1 cellular context compared by ENCODE assay signal in the genomic region with DNA sequence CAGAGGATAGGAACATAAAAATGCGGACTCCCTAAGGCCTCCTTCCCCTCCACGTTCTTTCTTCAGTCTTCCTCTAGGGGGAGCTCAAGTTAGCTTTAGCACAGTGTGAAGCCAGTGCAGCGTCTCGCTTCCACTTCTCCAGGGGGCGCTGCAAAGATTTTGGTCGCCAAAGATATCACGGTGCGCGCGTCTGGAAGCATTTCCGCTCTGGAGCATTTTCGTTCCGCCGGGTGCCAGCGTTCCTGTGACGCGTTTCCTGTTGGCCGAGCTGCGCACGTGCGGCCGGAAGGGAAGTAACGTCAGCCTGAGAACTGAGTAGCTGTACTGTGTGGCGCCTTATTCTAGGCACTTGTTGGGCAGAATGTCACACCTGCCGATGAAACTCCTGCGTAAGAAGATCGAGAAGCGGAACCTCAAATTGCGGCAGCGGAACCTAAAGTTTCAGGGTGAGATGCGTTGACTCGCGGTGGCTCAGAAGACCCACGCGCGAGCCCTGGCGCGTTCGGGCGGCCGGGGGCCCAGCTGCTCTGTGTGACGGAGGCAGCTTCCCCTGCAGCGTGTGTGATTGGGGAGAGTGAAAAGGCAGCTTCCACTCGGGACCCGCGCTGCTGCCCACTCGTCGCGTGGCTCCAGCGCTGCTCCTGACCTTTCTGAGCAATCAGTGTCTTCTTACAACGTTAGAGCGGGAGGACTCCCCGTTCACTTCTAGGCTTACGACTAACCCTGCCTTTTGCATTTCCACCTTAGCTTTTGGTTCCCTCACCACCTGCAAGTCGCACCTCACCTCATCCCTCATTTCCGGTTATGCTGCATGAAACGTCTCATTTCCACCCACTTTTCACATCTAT.
TF ChIP-seq lines count a peak whose summit lies in the region.

TSS of gene DDX18 (plus strand) at position 275 of the 848 bp plus-strand sequence. CDS start at position 362, 87 bp downstream.

TF ChIP-seq in HepG2, 621 proteins besides CTCF, POLR2A, EP300 and RAD21 (continued from another document and continues in another):
- TF ChIP-seq HIVEP1 (CRISPR knock-in tag; IDR thresholded peaks at IDR 0.05) (peak; percentile 97; the same call in 1 of the 2 replicates), CHD2 (IDR thresholded peaks at IDR 0.05; ENCODE audit: low read depth, low read length) (no peak), ZNF225 (CRISPR knock-in tag; IDR thresholded peaks at IDR 0.05) (peak; percentile 97; the same call in 1 of the 2 replicates), NR2F1 (CRISPR knock-in tag; IDR thresholded peaks at IDR 0.05) (no peak), LRRFIP1 (CRISPR knock-in tag; conservative IDR thresholded peaks at IDR 0.05) (no peak), ETS1 (CRISPR knock-in tag; IDR thresholded peaks at IDR 0.05) (no peak), KDM5B (CRISPR knock-in tag; IDR thresholded peaks at IDR 0.05; ENCODE audit: borderline replicate concordance) (peak; percentile 98), NFE2L2 (IDR thresholded peaks at IDR 0.05; ENCODE audit: low read length) (no peak), ZNF766 (CRISPR knock-in tag; IDR thresholded peaks at IDR 0.05; ENCODE audit: borderline replicate concordance) (peak; percentile 72; the same call in 1 of the 2 replicates), ZBTB43 (CRISPR knock-in tag; conservative IDR thresholded peaks at IDR 0.05) (peak; percentile 70; the same call in 1 of the 2 replicates), GFI1 (CRISPR knock-in tag; IDR thresholded peaks at IDR 0.05; ENCODE audit: borderline replicate concordance) (no peak), ZNF367 (CRISPR knock-in tag; IDR thresholded peaks at IDR 0.05; ENCODE audit: borderline replicate concordance) (0 out of 2 replicates have a peak, but pooled peaks have one; percentile 47), KAT2B (IDR thresholded peaks at IDR 0.05; ENCODE audit: borderline replicate concordance, low read depth, low read length) (no peak), ZNF672 (CRISPR knock-in tag; IDR thresholded peaks at IDR 0.05) (0 out of 2 replicates have a peak, but pooled peaks have one; percentile 12), ZSCAN29 (CRISPR knock-in tag; conservative IDR thresholded peaks at IDR 0.05) (peak; percentile 91; the same call in 1 of the 2 replicates), IKZF4 (CRISPR knock-in tag; IDR thresholded peaks at IDR 0.05; ENCODE audit: borderline replicate concordance, low read depth, not compliant biosample characterization) (peak; percentile 88), STAT5B (CRISPR knock-in tag; IDR thresholded peaks at IDR 0.05) (no peak), NONO (IDR thresholded peaks at IDR 0.05) (no peak), NONO (CRISPR knock-in tag; conservative IDR thresholded peaks at IDR 0.05) (peak; percentile 99), ZNF552 (CRISPR knock-in tag; IDR thresholded peaks at IDR 0.05; ENCODE audit: borderline replicate concordance) (peak; percentile 80), JDP2 (CRISPR knock-in tag; IDR thresholded peaks at IDR 0.05; ENCODE audit: borderline replicate concordance) (peak; percentile 54; the same call in 1 of the 2 replicates), HINFP (CRISPR knock-in tag; IDR thresholded peaks at IDR 0.05; ENCODE audit: low read depth) (peak; percentile 88), PRPF4 (IDR thresholded peaks at IDR 0.05; ENCODE audit: low read depth, low read length, poor library complexity, severe bottlenecking) (peak; percentile 56), KAT7 (CRISPR knock-in tag; IDR thresholded peaks at IDR 0.05; ENCODE audit: borderline replicate concordance) (peak; percentile 94; the same call in 1 of the 2 replicates), FOXA3 (CRISPR knock-in tag; IDR thresholded peaks at IDR 0.05) (peak; percentile 80), ZC3H4 (CRISPR knock-in tag; IDR thresholded peaks at IDR 0.05; ENCODE audit: borderline replicate concordance) (no peak; the same call in 1 of the 2 replicates), NFIB (CRISPR knock-in tag; IDR thresholded peaks at IDR 0.05; ENCODE audit: borderline replicate concordance) (no peak), YEATS2 (CRISPR knock-in tag; IDR thresholded peaks at IDR 0.05; ENCODE audit: borderline replicate concordance) (peak; percentile 99), SMC3 (IDR thresholded peaks at IDR 0.05; ENCODE audit: low read length) (peak; percentile 95), CERS6 (CRISPR knock-in tag; IDR thresholded peaks at IDR 0.05) (no peak), CEBPB (IDR thresholded peaks at IDR 0.05; ENCODE audit: borderline replicate concordance, low read depth, low read length) (no peak), TOPORS (CRISPR knock-in tag; IDR thresholded peaks at IDR 0.05) (peak; percentile 93; the same call in 1 of the 2 replicates), SATB2 (CRISPR knock-in tag; IDR thresholded peaks at IDR 0.05) (peak; percentile 33; the same call in 1 of the 2 replicates), ZNF746 (CRISPR knock-in tag; IDR thresholded peaks at IDR 0.05) (no peak), GATAD1 (CRISPR knock-in tag; IDR thresholded peaks at IDR 0.05) (peak; percentile 98), ZFAT (CRISPR knock-in tag; conservative IDR thresholded peaks at IDR 0.05) (no peak), ZNF430 (CRISPR knock-in tag; IDR thresholded peaks at IDR 0.05) (peak; percentile 92), U2AF2 (IDR thresholded peaks at IDR 0.05; ENCODE audit: low read depth, low read length) (0 out of 2 replicates have a peak, but pooled peaks have one; percentile 72), CBX1 (IDR thresholded peaks at IDR 0.05; ENCODE audit: low read depth) (peak; percentile 100), ZNF331 (CRISPR knock-in tag; IDR thresholded peaks at IDR 0.05) (peak; percentile 92)
- TF ChIP-seq, protein P1, sequence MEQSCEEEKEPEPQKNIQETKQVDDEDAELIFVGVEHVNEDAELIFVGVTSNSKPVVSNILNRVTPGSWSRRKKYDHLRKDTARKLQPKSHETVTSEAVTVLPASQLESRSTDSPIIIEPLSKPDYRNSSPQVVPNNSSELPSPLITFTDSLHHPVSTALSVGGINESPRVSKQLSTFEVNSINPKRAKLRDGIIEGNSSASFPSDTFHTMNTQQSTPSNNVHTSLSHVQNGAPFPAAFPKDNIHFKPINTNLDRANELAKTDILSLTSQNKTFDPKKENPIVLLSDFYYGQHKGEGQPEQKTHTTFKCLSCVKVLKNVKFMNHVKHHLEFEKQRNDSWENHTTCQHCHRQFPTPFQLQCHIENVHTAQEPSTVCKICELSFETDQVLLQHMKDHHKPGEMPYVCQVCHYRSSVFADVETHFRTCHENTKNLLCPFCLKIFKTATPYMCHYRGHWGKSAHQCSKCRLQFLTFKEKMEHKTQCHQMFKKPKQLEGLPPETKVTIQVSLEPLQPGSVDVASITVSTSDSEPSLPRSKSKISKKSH (CRISPR knock-in tag; IDR thresholded peaks at IDR 0.05; ENCODE audit: borderline replicate concordance), result peak; percentile 79; the same call in 1 of the 2 replicates
- TF ChIP-seq, protein P2, sequence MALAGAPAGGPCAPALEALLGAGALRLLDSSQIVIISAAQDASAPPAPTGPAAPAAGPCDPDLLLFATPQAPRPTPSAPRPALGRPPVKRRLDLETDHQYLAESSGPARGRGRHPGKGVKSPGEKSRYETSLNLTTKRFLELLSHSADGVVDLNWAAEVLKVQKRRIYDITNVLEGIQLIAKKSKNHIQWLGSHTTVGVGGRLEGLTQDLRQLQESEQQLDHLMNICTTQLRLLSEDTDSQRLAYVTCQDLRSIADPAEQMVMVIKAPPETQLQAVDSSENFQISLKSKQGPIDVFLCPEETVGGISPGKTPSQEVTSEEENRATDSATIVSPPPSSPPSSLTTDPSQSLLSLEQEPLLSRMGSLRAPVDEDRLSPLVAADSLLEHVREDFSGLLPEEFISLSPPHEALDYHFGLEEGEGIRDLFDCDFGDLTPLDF (CRISPR knock-in tag; IDR thresholded peaks at IDR 0.05), result peak; percentile 95
- TF ChIP-seq, protein P3, sequence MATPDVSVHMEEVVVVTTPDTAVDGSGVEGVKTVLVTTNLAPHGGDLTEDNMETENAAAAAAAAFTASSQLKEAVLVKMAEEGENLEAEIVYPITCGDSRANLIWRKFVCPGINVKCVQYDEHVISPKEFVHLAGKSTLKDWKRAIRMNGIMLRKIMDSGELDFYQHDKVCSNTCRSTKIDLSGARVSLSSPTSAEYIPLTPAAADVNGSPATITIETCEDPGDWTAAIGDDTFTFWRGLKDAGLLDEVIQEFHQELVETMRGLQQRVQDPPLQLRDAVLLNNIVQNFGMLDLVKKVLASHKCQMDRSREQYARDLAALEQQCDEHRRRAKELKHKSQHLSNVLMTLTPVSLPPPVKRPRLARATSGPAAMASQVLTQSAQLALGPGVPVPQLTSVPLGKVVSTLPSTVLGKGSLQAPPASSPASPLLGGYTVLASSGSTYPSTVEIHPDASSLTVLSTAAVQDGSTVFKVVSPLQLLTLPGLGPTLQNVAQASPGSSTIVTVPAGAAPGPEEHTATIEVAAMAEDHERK (CRISPR knock-in tag; IDR thresholded peaks at IDR 0.05; ENCODE audit: low read depth), result peak; percentile 84
- TF ChIP-seq, protein P4, sequence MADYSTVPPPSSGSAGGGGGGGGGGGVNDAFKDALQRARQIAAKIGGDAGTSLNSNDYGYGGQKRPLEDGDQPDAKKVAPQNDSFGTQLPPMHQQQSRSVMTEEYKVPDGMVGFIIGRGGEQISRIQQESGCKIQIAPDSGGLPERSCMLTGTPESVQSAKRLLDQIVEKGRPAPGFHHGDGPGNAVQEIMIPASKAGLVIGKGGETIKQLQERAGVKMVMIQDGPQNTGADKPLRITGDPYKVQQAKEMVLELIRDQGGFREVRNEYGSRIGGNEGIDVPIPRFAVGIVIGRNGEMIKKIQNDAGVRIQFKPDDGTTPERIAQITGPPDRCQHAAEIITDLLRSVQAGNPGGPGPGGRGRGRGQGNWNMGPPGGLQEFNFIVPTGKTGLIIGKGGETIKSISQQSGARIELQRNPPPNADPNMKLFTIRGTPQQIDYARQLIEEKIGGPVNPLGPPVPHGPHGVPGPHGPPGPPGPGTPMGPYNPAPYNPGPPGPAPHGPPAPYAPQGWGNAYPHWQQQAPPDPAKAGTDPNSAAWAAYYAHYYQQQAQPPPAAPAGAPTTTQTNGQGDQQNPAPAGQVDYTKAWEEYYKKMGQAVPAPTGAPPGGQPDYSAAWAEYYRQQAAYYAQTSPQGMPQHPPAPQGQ (CRISPR knock-in tag; IDR thresholded peaks at IDR 0.05; ENCODE audit: borderline replicate concordance), result peak; percentile 98; the same call in 1 of the 2 replicates
- TF ChIP-seq, protein P5, sequence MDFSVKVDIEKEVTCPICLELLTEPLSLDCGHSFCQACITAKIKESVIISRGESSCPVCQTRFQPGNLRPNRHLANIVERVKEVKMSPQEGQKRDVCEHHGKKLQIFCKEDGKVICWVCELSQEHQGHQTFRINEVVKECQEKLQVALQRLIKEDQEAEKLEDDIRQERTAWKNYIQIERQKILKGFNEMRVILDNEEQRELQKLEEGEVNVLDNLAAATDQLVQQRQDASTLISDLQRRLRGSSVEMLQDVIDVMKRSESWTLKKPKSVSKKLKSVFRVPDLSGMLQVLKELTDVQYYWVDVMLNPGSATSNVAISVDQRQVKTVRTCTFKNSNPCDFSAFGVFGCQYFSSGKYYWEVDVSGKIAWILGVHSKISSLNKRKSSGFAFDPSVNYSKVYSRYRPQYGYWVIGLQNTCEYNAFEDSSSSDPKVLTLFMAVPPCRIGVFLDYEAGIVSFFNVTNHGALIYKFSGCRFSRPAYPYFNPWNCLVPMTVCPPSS (IDR thresholded peaks at IDR 0.05), result no peak
